In the genomic region with DNA sequence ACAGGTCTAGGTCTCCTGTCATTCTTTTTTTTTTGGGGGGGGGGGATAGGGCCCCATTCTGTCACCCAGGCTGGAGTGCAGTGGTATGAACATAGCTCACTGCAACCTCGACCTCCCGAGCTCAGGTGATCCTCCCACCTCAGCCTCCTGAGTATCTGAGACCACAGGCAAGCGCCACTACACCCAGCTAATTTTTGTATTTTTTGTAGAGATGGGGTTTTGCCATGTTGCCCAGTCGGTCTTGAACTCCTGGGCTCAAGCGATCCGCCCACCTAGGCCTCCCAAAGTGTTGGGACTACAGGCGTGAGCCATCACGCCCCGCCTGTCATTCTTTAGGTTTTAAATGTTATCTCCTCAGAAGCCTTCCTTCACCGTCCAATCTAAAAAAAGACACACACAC, we compare ENCODE assay signal across 1 cellular context.
TF ChIP-seq lines count a peak whose summit lies in the region.

No MANE protein-coding gene starts in this region.

TF ChIP-seq in HEK293, 187 proteins besides CTCF, POLR2A, EP300 and RAD21 (continued from another document):
- TF ChIP-seq, protein P1, sequence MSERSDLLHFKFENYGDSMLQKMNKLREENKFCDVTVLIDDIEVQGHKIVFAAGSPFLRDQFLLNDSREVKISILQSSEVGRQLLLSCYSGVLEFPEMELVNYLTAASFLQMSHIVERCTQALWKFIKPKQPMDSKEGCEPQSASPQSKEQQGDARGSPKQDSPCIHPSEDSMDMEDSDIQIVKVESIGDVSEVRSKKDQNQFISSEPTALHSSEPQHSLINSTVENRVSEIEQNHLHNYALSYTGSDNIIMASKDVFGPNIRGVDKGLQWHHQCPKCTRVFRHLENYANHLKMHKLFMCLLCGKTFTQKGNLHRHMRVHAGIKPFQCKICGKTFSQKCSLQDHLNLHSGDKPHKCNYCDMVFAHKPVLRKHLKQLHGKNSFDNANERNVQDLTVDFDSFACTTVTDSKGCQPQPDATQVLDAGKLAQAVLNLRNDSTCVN (tag by site-specific recombination; optimal IDR thresholded peaks at IDR 0.05): no peak
- TF ChIP-seq ZEB2 (tag by site-specific recombination; IDR thresholded peaks at IDR 0.05) (no peak), ZNF366 (tag by site-specific recombination; conservative IDR thresholded peaks at IDR 0.05) (no peak), ZNF2 (tag by site-specific recombination; IDR thresholded peaks at IDR 0.05) (no peak), ZBTB7A (tag by site-specific recombination; IDR thresholded peaks at IDR 0.05; ENCODE audit: low read depth) (no peak), ZNF169 (tag by site-specific recombination; IDR thresholded peaks at IDR 0.05) (no peak), ZNF510 (tag by site-specific recombination; IDR thresholded peaks at IDR 0.05; ENCODE audit: insufficient replicate concordance) (no peak), ZNF112 (tag by site-specific recombination; IDR thresholded peaks at IDR 0.05) (no peak), ZNF223 (tag by site-specific recombination; IDR thresholded peaks at IDR 0.05) (no peak), ZNF501 (tag by site-specific recombination; IDR thresholded peaks at IDR 0.05) (no peak), SETDB1 (IDR thresholded peaks at IDR 0.05; ENCODE audit: insufficient read length, low read length) (no peak), ZNF571 (tag by site-specific recombination; IDR thresholded peaks at IDR 0.05) (no peak), ZNF37A (tag by site-specific recombination; IDR thresholded peaks at IDR 0.05) (no peak), ZNF701 (tag by site-specific recombination; IDR thresholded peaks at IDR 0.05) (no peak), ZNF133 (tag by site-specific recombination; IDR thresholded peaks at IDR 0.05) (no peak), ZNF132 (tag by site-specific recombination; IDR thresholded peaks at IDR 0.05; ENCODE audit: borderline replicate concordance) (no peak)
